8 cellular contexts compared by ENCODE assay signal in genomic region chr10:118754556-118755423, GRCh38. TPM values are rescaled to one million over a fixed set of nuclear protein-coding genes. Genes with fewer than 3 reads are reported as not detected.
DNase-seq lines count a peak whose midpoint lies in the region; ATAC-seq and TF ChIP-seq lines count a peak whose summit lies in the region.

Gene CACUL1, minus strand, starts transcription at chr10:118754970. Its CDS starts 208 bp downstream, at chr10:118754762.

- peak; percentile 95 for ATAC-seq in HG02678 (IDR thresholded peaks at IDR 0.05; ENCODE audit: unreplicated experiment)
- ATAC-seq in activated naive CD8-positive, alpha-beta T cell treated with anti-CD3 and anti-CD28 coated beads, Interleukin-2, amount 10 ng/mL, durations not matched to agents 7 days and 5 days (ENCODE audit: low read depth), result peak; percentile 99
- ATAC-seq in Right ventricle myocardium inferior, result peak; percentile 99

- peak within 1 kb of the TSS; percentile 83 for H2AFZ ChIP-seq in SU-DHL-6 (ENCODE audit: low read depth, low read length, severe bottlenecking)

- H3K27me3 Mint-ChIP-seq in activated naive CD8-positive, alpha-beta T cell treated with anti-CD3 and anti-CD28 coated beads, Interleukin-2, amount 10 ng/mL, durations not matched to agents 7 days and 5 days, result peaks cover 12% of the 10 kb centered on the region

- peak within 1 kb of the TSS; percentile 49 for H3K27ac ChIP-seq in SU-DHL-6 (ENCODE audit: low read depth, low read length)
- H3K27ac ChIP-seq in ovary, result peak within 1 kb of the TSS; percentile 55 to 78
- H3K27ac ChIP-seq in thyroid gland, result peak within 1 kb of the TSS; percentile 89 to 94 (median 92)

- H3K4me3 Mint-ChIP-seq in activated naive CD8-positive, alpha-beta T cell treated with anti-CD3 and anti-CD28 coated beads, Interleukin-2, amount 10 ng/mL, durations not matched to agents 7 days and 5 days, result peak within 1 kb of the TSS; percentile 86

- no peak for TF ChIP-seq CTCF in SU-DHL-6 (IDR thresholded peaks at IDR 0.05; ENCODE audit: insufficient read depth, low read length, poor library complexity, severe bottlenecking)
- TF ChIP-seq CTCF in ovary (IDR thresholded peaks at IDR 0.05), result no peak
- no peak for TF ChIP-seq CTCF in thyroid gland (IDR thresholded peaks at IDR 0.05)

- WGBS in ovary, 3 donors, result 0 to 1% (median 0%) methylated on average over 59 to 87 of the region's 87 CpGs
- WGBS in thyroid gland, 2 donors, result 0% methylated on average over 3 to 53 of the region's 87 CpGs

- H3K9ac ChIP-seq in SU-DHL-6 (ENCODE audit: low read length), result peak within 1 kb of the TSS; percentile 84

- H4K20me1 ChIP-seq in SU-DHL-6 (ENCODE audit: low read depth, low read length), result peaks cover 17% of the 10 kb centered on the region

- peak within 1 kb of the TSS; percentile 85 for H3K4me2 ChIP-seq in SU-DHL-6 (ENCODE audit: low read depth, low read length, poor library complexity, severe bottlenecking)

- no peaks in the 10 kb centered on the region for H3K9me3 Mint-ChIP-seq in activated naive CD8-positive, alpha-beta T cell treated with anti-CD3 and anti-CD28 coated beads, Interleukin-2, amount 10 ng/mL, durations not matched to agents 7 days and 5 days

- H3K79me2 ChIP-seq in SU-DHL-6 (ENCODE audit: insufficient read depth, low read length), result peaks cover 44% of the 10 kb centered on the region

- no peaks in the 10 kb centered on the region for H3F3A ChIP-seq in SU-DHL-6 (ENCODE audit: insufficient read depth)

- no peaks in the 10 kb centered on the region for H3K4me1 ChIP-seq in ovary (ENCODE audit: insufficient read depth)
- H3K4me1 ChIP-seq in thyroid gland, result peaks cover 24 to 27% of the 10 kb centered on the region in 2 donors

- H3K36me3 ChIP-seq in SU-DHL-6 (ENCODE audit: low read length), result no peaks in the 10 kb centered on the region
- no peaks in the 10 kb centered on the region for H3K36me3 ChIP-seq in ovary
- no peaks in the 10 kb centered on the region for H3K36me3 ChIP-seq in thyroid gland

- H3K36me3 Mint-ChIP-seq in activated naive CD8-positive, alpha-beta T cell treated with anti-CD3 and anti-CD28 coated beads, Interleukin-2, amount 10 ng/mL, durations not matched to agents 7 days and 5 days, result peaks cover 7% of the 10 kb centered on the region

- no peak for TF ChIP-seq EP300 in ovary (IDR thresholded peaks at IDR 0.05)

- H3K9me2 ChIP-seq in SU-DHL-6 (replicated peaks; ENCODE audit: insufficient read depth, low read length), result no peaks in the 10 kb centered on the region

- H3K9me3 ChIP-seq in SU-DHL-6 (ENCODE audit: insufficient read depth, low read length), result no peaks in the 10 kb centered on the region
- no peaks in the 10 kb centered on the region for H3K9me3 ChIP-seq in ovary
- no peaks in the 10 kb centered on the region for H3K9me3 ChIP-seq in thyroid gland

- H3K27me3 ChIP-seq in SU-DHL-6 (ENCODE audit: low read length) (no peaks in the 10 kb centered on the region), ovary (no peaks in the 10 kb centered on the region), thyroid gland (no peaks in the 10 kb centered on the region)

- intact Hi-C loops in Right ventricle myocardium inferior (cut with DNase I), result loop anchor here (5.0 kb wide), 1 partner anchor 273 kb away; the partner anchor contains the start of gene NANOS1
- intact Hi-C loops in ovary (cut with DNase I), result loop anchor here in 1 of 4 donors (10.0 kb wide), 1 partner anchor 1140 kb away; the partner anchor contains the start of gene SEC23IP
- intact Hi-C loops in thyroid gland (cut with DNase I), result no loop called here

- H3K4me1 Mint-ChIP-seq in activated naive CD8-positive, alpha-beta T cell treated with anti-CD3 and anti-CD28 coated beads, Interleukin-2, amount 10 ng/mL, durations not matched to agents 7 days and 5 days, result peaks cover 25% of the 10 kb centered on the region

- POLR2A ChIA-PET in activated naive CD8-positive, alpha-beta T cell treated with anti-CD3 and anti-CD28 coated beads, Interleukin-2, amount 10 ng/mL, durations not matched to agents 7 days and 5 days (lab: Charles Lee), result interaction anchor here (0.7 to 2.6 kb wide), 7 partner anchors 9 to 896 kb away, joined by 3 to 35 read pairs (median 4); partner anchors contain the start of gene BAG3

- peak within 1 kb of the TSS; percentile 86 for H3K27ac Mint-ChIP-seq in activated naive CD8-positive, alpha-beta T cell treated with anti-CD3 and anti-CD28 coated beads, Interleukin-2, amount 10 ng/mL, durations not matched to agents 7 days and 5 days

- DNase-seq in NCI-H128 (lab: John Stamatoyannopoulos, UW; ENCODE audit: unreplicated experiment) (peak; percentile 94), Right ventricle myocardium inferior (ENCODE audit: missing footprints) (peak; percentile 100), ovary (peak; percentile 100), thyroid gland (peak; percentile 100)
- DNase-seq in activated naive CD8-positive, alpha-beta T cell treated with anti-CD3 and anti-CD28 coated beads, Interleukin-2, amount 10 ng/mL, durations not matched to agents 7 days and 5 days, result peak; percentile 99

- TF ChIP-seq POLR2A in GM10847 (IDR thresholded peaks at IDR 0.05; ENCODE audit: extremely low read depth, insufficient read length) (peak; percentile 71), ovary (IDR thresholded peaks at IDR 0.05) (peak; percentile 74), thyroid gland (IDR thresholded peaks at IDR 0.05) (peak in 1 of 2 donors; percentile 98)

- H3K4me3 ChIP-seq in SU-DHL-6 (ENCODE audit: insufficient read depth, low read length, poor library complexity, severe bottlenecking) (peak within 1 kb of the TSS; percentile 70), ovary (peak within 1 kb of the TSS; percentile 100), thyroid gland (replicated peaks in 1 of 3) (peak within 1 kb of the TSS; percentile 75 to 96 (median 90))

RNA-seq across cellular contexts. Expression of gene CACUL1, which starts in this region (rescaled TPM):
- total RNA-seq in activated naive CD8-positive, alpha-beta T cell treated with anti-CD3 and anti-CD28 coated beads, Interleukin-2, amount 10 ng/mL, durations not matched to agents 7 days and 5 days, result 10 to 100 TPM; 26.3 to 31.3 TPM
- total RNA-seq in Right ventricle myocardium inferior (23.6 TPM), ovary (10 to 100 TPM; 18.6 to 29.7 (median 26.5) TPM), thyroid gland (10 to 100 TPM; 23.0 to 36.8 (median 31.5) TPM)
- polyA plus RNA-seq in ovary, result 10 to 100 TPM in 1 of 2 donors, 1 to 10 TPM in 1; 7.0 to 19.0 TPM

Comparison
In these comparisons a context has a peak if more than half of its experiments do, and no peak if none do; other contexts are left out.
1. Peak in every context shown above with its lines: DNase-seq, ATAC-seq, H3K4me3 ChIP-seq and H3K27ac ChIP-seq.